In the genomic region with DNA sequence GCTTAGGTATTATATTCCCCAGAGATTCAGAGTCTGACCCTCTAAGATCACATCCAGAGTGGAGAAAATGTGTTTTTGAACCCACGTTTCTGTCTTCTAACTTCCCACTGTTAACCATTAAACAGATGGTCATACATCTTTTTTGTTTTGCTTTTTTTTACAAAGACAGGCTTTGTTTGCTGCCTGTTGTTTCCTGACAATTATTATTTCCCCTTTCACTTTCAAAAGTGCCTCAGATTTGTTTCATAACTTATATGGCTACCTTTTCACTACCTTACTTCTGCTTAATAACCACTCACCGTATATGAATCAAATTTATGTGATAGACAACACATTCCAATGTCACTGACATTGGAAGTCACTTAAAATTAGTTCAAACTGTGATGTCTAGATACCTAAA, we compare ENCODE assay signal across 17 cellular contexts.
DNase-seq lines count a peak whose midpoint lies in the region; ATAC-seq and TF ChIP-seq lines count a peak whose summit lies in the region.
"Had no signal": no experiment of that assay in that cellular context is flagged by ENCODE, and none has a peak within 500 bp of the region (broad histone marks: within the 10 kb centered on the region; RNA-seq: fewer than 3 reads in every experiment).

No MANE protein-coding gene starts in this region.

- H3K27me3 Mint-ChIP-seq in activated naive CD4-positive, alpha-beta T cell treated with anti-CD3 and anti-CD28 coated beads for 36 hours (ENCODE audit: low read depth): no peaks in the 10 kb centered on the region
- H3K27me3 Mint-ChIP-seq: activated naive CD8-positive, alpha-beta T cell treated with anti-CD3 and anti-CD28 coated beads for 36 hours had no signal

- H3K9me3 Mint-ChIP-seq in activated naive CD4-positive, alpha-beta T cell treated with anti-CD3 and anti-CD28 coated beads for 36 hours: peaks cover 16% of the 10 kb centered on the region

- intact Hi-C loops in activated naive CD4-positive, alpha-beta T cell treated with anti-CD3 and anti-CD28 coated beads for 36 hours (cut with micrococcal nuclease): no loop called here

- no peak overlapping the region for H3K4me3 ChIP-seq in GM12865 (ENCODE audit: low read depth, low read length)
- H3K4me3 ChIP-seq: psoas muscle had no signal

- no peak overlapping the region for H3K4me3 Mint-ChIP-seq in activated naive CD4-positive, alpha-beta T cell treated with anti-CD3 and anti-CD28 coated beads for 36 hours
- H3K4me3 Mint-ChIP-seq: activated naive CD8-positive, alpha-beta T cell treated with anti-CD3 and anti-CD28 coated beads for 36 hours had no signal

- no peak for TF ChIP-seq CTCF in GM12865 (IDR thresholded peaks at IDR 0.05; ENCODE audit: insufficient read depth, low read depth, low read length, missing control alignments)

- H3K27ac Mint-ChIP-seq in activated naive CD4-positive, alpha-beta T cell treated with anti-CD3 and anti-CD28 coated beads for 36 hours: no peak overlapping the region
- H3K27ac Mint-ChIP-seq: activated naive CD8-positive, alpha-beta T cell treated with anti-CD3 and anti-CD28 coated beads for 36 hours had no signal

- H3K36me3 Mint-ChIP-seq in activated naive CD4-positive, alpha-beta T cell treated with anti-CD3 and anti-CD28 coated beads for 36 hours (ENCODE audit: low read depth): no peaks in the 10 kb centered on the region

- H3K4me1 Mint-ChIP-seq in activated naive CD4-positive, alpha-beta T cell treated with anti-CD3 and anti-CD28 coated beads for 36 hours (ENCODE audit: low read depth): no peaks in the 10 kb centered on the region

- CTCF ChIA-PET in activated naive CD4-positive, alpha-beta T cell treated with anti-CD3 and anti-CD28 coated beads for 36 hours (lab: Charles Lee): interaction anchor here (0.6 kb wide), 1 partner anchor 16 kb away, joined by 4 read pairs; no protein-coding TSS in a partner anchor

- ATAC-seq in GM19397 (IDR thresholded peaks at IDR 0.05; ENCODE audit: unreplicated experiment) (peak; percentile 74), HG02852 (IDR thresholded peaks at IDR 0.05; ENCODE audit: unreplicated experiment) (peak; percentile 55), HG03469 (IDR thresholded peaks at IDR 0.05; ENCODE audit: unreplicated experiment) (peak; percentile 83)
- ATAC-seq: psoas muscle had no signal

- DNase-seq in GM12865 (ENCODE audit: low read depth) (peak; percentile 5), SHP77 treated with DMSO at 0.1 percent for 48 hours (lab: John Stamatoyannopoulos, UW) (no peak), COLO829 (ENCODE audit: low spot score) (no peak)
- no peak for DNase-seq in stimulated activated CD4-positive, alpha-beta T cell treated with anti-CD3 and anti-CD28 coated beads, Interleukin-4, amount 100 ng/mL, for 24 hours
- no peak for DNase-seq in activated naive CD4-positive, alpha-beta T cell treated with anti-CD3 and anti-CD28 coated beads for 36 hours
- DNase-seq: activated CD4-positive, CD25-positive, alpha-beta regulatory T cell; activated naive CD8-positive, alpha-beta T cell treated with anti-CD3 and anti-CD28 coated beads for 36 hours; Caco-2; caudate nucleus; NCI-H1436; NCI-H510A treated with DMSO at 0.1 percent for 48 hours; psoas muscle; stimulated activated CD4-positive, alpha-beta T cell treated with anti-CD3 and anti-CD28 coated beads, Interleukin-15, amount 100 ng/mL, for 24 hours; trophoblast cell had no signal
